1 cellular context compared by ENCODE assay signal in genomic region chr16:2250652-2251280, GRCh38.
TF ChIP-seq lines count a peak whose summit lies in the region.

No MANE protein-coding gene starts in this region.

TF ChIP-seq in K562, 482 proteins besides CTCF, POLR2A, EP300 and RAD21 (continued from another document):
- TF ChIP-seq ZNF318 (IDR thresholded peaks at IDR 0.05; ENCODE audit: borderline replicate concordance in 1 of 2, low read depth in 1 of 2) (no peak), PTTG1 (tag; IDR thresholded peaks at IDR 0.05; ENCODE audit: low read depth) (no peak), CEBPG (CRISPR knock-in tag; IDR thresholded peaks at IDR 0.05) (no peak; the same call in 1 of the 2 replicates), CEBPG (tag; conservative IDR thresholded peaks at IDR 0.05 in 1 of 2, IDR thresholded peaks at IDR 0.05 in 1 of 2) (peak; percentile 75 to 76), POLR2B (IDR thresholded peaks at IDR 0.05; ENCODE audit: low read depth, partially characterized antibody) (no peak), BRD9 (IDR thresholded peaks at IDR 0.05; ENCODE audit: low read depth, partially characterized antibody) (peak; percentile 33), FOXM1 (IDR thresholded peaks at IDR 0.05; ENCODE audit: low read depth) (no peak), FOXM1 (CRISPR knock-in tag; IDR thresholded peaks at IDR 0.05; ENCODE audit: low read depth) (no peak), DMBX1 (CRISPR knock-in tag; IDR thresholded peaks at IDR 0.05; ENCODE audit: borderline replicate concordance) (no peak)
- TF ChIP-seq, protein P1, sequence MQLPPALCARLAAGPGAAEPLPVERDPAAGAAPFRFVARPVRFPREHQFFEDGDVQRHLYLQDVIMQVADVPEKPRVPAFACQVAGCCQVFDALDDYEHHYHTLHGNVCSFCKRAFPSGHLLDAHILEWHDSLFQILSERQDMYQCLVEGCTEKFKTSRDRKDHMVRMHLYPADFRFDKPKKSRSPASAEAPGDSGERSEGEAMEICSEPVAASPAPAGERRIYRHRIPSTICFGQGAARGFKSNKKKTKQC (CRISPR knock-in tag; IDR thresholded peaks at IDR 0.05), result no peak
- TF ChIP-seq, protein P2, sequence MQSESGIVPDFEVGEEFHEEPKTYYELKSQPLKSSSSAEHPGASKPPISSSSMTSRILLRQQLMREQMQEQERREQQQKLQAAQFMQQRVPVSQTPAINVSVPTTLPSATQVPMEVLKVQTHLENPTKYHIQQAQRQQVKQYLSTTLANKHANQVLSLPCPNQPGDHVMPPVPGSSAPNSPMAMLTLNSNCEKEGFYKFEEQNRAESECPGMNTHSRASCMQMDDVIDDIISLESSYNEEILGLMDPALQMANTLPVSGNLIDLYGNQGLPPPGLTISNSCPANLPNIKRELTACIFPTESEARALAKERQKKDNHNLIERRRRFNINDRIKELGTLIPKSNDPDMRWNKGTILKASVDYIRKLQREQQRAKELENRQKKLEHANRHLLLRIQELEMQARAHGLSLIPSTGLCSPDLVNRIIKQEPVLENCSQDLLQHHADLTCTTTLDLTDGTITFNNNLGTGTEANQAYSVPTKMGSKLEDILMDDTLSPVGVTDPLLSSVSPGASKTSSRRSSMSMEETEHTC (IDR thresholded peaks at IDR 0.05), result no peak
